6 cellular contexts compared by ENCODE assay signal in genomic region chr16:11924046-11924445, GRCh38. TPM values are rescaled to one million over a fixed set of nuclear protein-coding genes. Genes with fewer than 3 reads are reported as not detected.
"Had no signal": no experiment of that assay in that cellular context is flagged by ENCODE, and none has a peak within 500 bp of the region (broad histone marks: within the 10 kb centered on the region; RNA-seq: fewer than 3 reads in every experiment).

No MANE protein-coding gene starts in this region.

RNA-seq across cellular contexts. Expression of gene TNFRSF17, which starts 41.0 kb away (rescaled TPM):
- total RNA-seq: GM23248, GM23338, H1, H4, H7, H9 had no signal
- polyA plus RNA-seq: GM23248, GM23338, H1 had no signal
